26 cellular contexts compared by ENCODE assay signal in genomic region chr3:45896069-45896468, GRCh38. TPM values are rescaled to one million over a fixed set of nuclear protein-coding genes. Genes with fewer than 3 reads are reported as not detected.
"Had no signal": no experiment of that assay in that cellular context is flagged by ENCODE, and none has a peak within 500 bp of the region (broad histone marks: within the 10 kb centered on the region; RNA-seq: fewer than 3 reads in every experiment).

No MANE protein-coding gene starts in this region.

- H3K4me3 Mint-ChIP-seq: activated CD4-positive, alpha-beta memory T cell treated with anti-CD3 and anti-CD28 coated beads, Interleukin-2, amount 10 ng/mL, durations not matched to agents 7 days and 5 days; activated CD8-positive, alpha-beta memory T cell treated with anti-CD3 and anti-CD28 coated beads, Interleukin-2, amount 10 ng/mL, durations not matched to agents 7 days and 5 days; activated naive CD8-positive, alpha-beta T cell treated with anti-CD3 and anti-CD28 coated beads, Interleukin-2, amount 10 ng/mL, durations not matched to agents 7 days and 5 days; activated T-helper 17 cell treated with anti-CD3 and anti-CD28 coated beads, Interleukin-2, amount 50 U/mL, for 72 hours; brain had no signal

- H3K36me3 Mint-ChIP-seq: activated naive CD8-positive, alpha-beta T cell treated with anti-CD3 and anti-CD28 coated beads, Interleukin-2, amount 10 ng/mL, durations not matched to agents 7 days and 5 days; brain had no signal

- H3K4me1 ChIP-seq: lower lobe of right lung had no signal

- H3K4me3 ChIP-seq: lower lobe of right lung had no signal

- H3K9me3 ChIP-seq: lower lobe of right lung had no signal

- H3K9me3 Mint-ChIP-seq: activated CD4-positive, alpha-beta memory T cell treated with anti-CD3 and anti-CD28 coated beads, Interleukin-2, amount 10 ng/mL, durations not matched to agents 7 days and 5 days; activated T-helper 17 cell treated with anti-CD3 and anti-CD28 coated beads, Interleukin-2, amount 50 U/mL, for 72 hours had no signal

- H3K27ac Mint-ChIP-seq: activated CD4-positive, alpha-beta memory T cell treated with anti-CD3 and anti-CD28 coated beads, Interleukin-2, amount 10 ng/mL, durations not matched to agents 7 days and 5 days; activated CD8-positive, alpha-beta memory T cell treated with anti-CD3 and anti-CD28 coated beads, Interleukin-2, amount 10 ng/mL, durations not matched to agents 7 days and 5 days; activated naive CD8-positive, alpha-beta T cell treated with anti-CD3 and anti-CD28 coated beads, Interleukin-2, amount 10 ng/mL, durations not matched to agents 7 days and 5 days; activated T-helper 17 cell treated with anti-CD3 and anti-CD28 coated beads, Interleukin-2, amount 50 U/mL, for 72 hours; brain had no signal

- H3K27ac ChIP-seq: lower lobe of right lung had no signal

- H3K36me3 ChIP-seq: lower lobe of right lung had no signal

- ATAC-seq: activated CD8-positive, alpha-beta memory T cell treated with anti-CD3 and anti-CD28 coated beads, Interleukin-2, amount 10 ng/mL, durations not matched to agents 7 days and 5 days; activated T-helper 17 cell treated with anti-CD3 and anti-CD28 coated beads, Interleukin-2, amount 50 U/mL, for 72 hours; left colon; lower lobe of right lung; stimulated activated naive CD8-positive, alpha-beta T cell treated with anti-CD3 and anti-CD28 coated beads, Interleukin-15, Interleukin-2, amounts not matched to agents 100 U/mL and 50 U/mL, for 24 hours had no signal

- DNase-seq: activated CD4-positive, alpha-beta memory T cell treated with anti-CD3 and anti-CD28 coated beads, Interleukin-2, amount 10 ng/mL, durations not matched to agents 7 days and 5 days; activated CD4-positive, alpha-beta T cell treated with anti-CD3 and anti-CD28 coated beads for 48 hours; activated CD4-positive, CD25-positive, alpha-beta regulatory T cell; activated CD8-positive, alpha-beta memory T cell treated with anti-CD3 and anti-CD28 coated beads, Interleukin-2, amount 10 ng/mL, durations not matched to agents 7 days and 5 days; activated naive CD4-positive, alpha-beta T cell; activated naive CD8-positive, alpha-beta T cell treated with anti-CD3 and anti-CD28 coated beads, Interleukin-2, amount 10 ng/mL, durations not matched to agents 7 days and 5 days; anterior cingulate cortex; caudate nucleus; foreskin melanocyte; glutamatergic neuron; hypothalamus; islet precursor cell; left colon; lower lobe of right lung; occipital lobe; posterior cingulate gyrus; retina; stimulated activated naive CD8-positive, alpha-beta T cell treated with anti-CD3 and anti-CD28 coated beads, Interleukin-15, Interleukin-2, amounts not matched to agents 100 U/mL and 50 U/mL, for 24 hours; trophoblast cell had no signal

- FAIRE-seq: TTC549 had no signal

- H3K4me1 Mint-ChIP-seq: activated T-helper 17 cell treated with anti-CD3 and anti-CD28 coated beads, Interleukin-2, amount 50 U/mL, for 72 hours; brain had no signal

RNA-seq across cellular contexts. Expression of gene CCR9, which starts 9.7 kb away (rescaled TPM):
- total RNA-seq: dermis microvascular lymphatic vessel endothelial cell; lower lobe of right lung; T-helper 2 cell treated with Interferon-gamma antibody and Interleukin-4, amounts not matched to agents 100 ng/mL and 5 ng/mL, for 36 hours had no signal
- polyA plus RNA-seq: neural cell had no signal

RNA-seq across cellular contexts. Expression of gene CXCR6, which starts 47.2 kb away (rescaled TPM):
- total RNA-seq: dermis microvascular lymphatic vessel endothelial cell, epithelial cell of proximal tubule, occipital lobe had no signal
- polyA plus RNA-seq: neural cell had no signal
